In genomic region chr14:54699087-54699530, GRCh38 we compare ENCODE assay signal across 10 cellular contexts.
DNase-seq lines count a peak whose midpoint lies in the region; ATAC-seq and TF ChIP-seq lines count a peak whose summit lies in the region.
"Had no signal": no experiment of that assay in that cellular context is flagged by ENCODE, and none has a peak within 500 bp of the region (broad histone marks: within the 10 kb centered on the region; RNA-seq: fewer than 3 reads in every experiment).

No MANE protein-coding gene starts in this region.

- intact Hi-C loops in heart right ventricle (cut with DNase I), result loop anchor here in 1 of 10 donors (10.0 kb wide), 1 partner anchor 76 kb away; no protein-coding TSS in a partner anchor

- H3K9me3 ChIP-seq in RWPE2 (ENCODE audit: severe bottlenecking) (no peaks in the 10 kb centered on the region), heart right ventricle (no peaks in the 10 kb centered on the region), osteoblast (ENCODE audit: low read depth, low read length) (no peaks in the 10 kb centered on the region)

- peaks cover 10% of the 10 kb centered on the region for H4K20me1 ChIP-seq in osteoblast (ENCODE audit: insufficient read depth, low read length)

- H3K36me3 ChIP-seq in RWPE2 (ENCODE audit: low read depth), result peaks cover 11% of the 10 kb centered on the region; the same call in 1 of the 2 replicates
- H3K36me3 ChIP-seq in heart right ventricle, result peaks cover 0 to 16% (median 0%) of the 10 kb centered on the region in 9 donors
- peaks cover 9% of the 10 kb centered on the region for H3K36me3 ChIP-seq in osteoblast (ENCODE audit: insufficient read depth, low read length)

- H3K4me1 ChIP-seq in RWPE2 (ENCODE audit: insufficient read depth, poor library complexity, severe bottlenecking) (peaks cover 24% of the 10 kb centered on the region), heart right ventricle (peaks cover 8 to 93% (median 53%) of the 10 kb centered on the region in 9 donors), osteoblast (ENCODE audit: insufficient read depth, low read length) (peaks cover 4% of the 10 kb centered on the region)

- no peak overlapping the region for H3K4me2 ChIP-seq in osteoblast (ENCODE audit: insufficient read depth, low read length)

- TF ChIP-seq CTCF in RWPE2 (IDR thresholded peaks at IDR 0.05; ENCODE audit: poor library complexity, severe bottlenecking), result no peak
- no peak for TF ChIP-seq CTCF in heart right ventricle (IDR thresholded peaks at IDR 0.05)
- no peak for TF ChIP-seq CTCF in osteoblast (IDR thresholded peaks at IDR 0.05; ENCODE audit: extremely low read depth, low read depth, low read length)

- ATAC-seq in RWPE2 (ENCODE audit: low read depth), result no peak
- ATAC-seq in heart right ventricle, result peak; percentile 83 to 94 (median 90)
- ATAC-seq in GM21390 (IDR thresholded peaks at IDR 0.05; ENCODE audit: unreplicated experiment), result no peak

- H3K27ac ChIP-seq in RWPE2 (ENCODE audit: poor library complexity, severe bottlenecking) (peak overlapping the region; percentile 28), heart right ventricle (peak overlapping the region; percentile 70 to 94 (median 80)), osteoblast (ENCODE audit: low read depth, low read length) (no peak overlapping the region)

- H3K27me3 ChIP-seq in RWPE2 (ENCODE audit: insufficient read depth, poor library complexity, severe bottlenecking) (no peaks in the 10 kb centered on the region), heart right ventricle (no peaks in the 10 kb centered on the region), osteoblast (ENCODE audit: insufficient read depth, low read length) (no peaks in the 10 kb centered on the region)

- DNase-seq in Ammon's horn (ENCODE audit: low spot score), result peak; percentile 38
- DNase-seq in RWPE2 (ENCODE audit: low spot score), result no peak
- peak; percentile 39 to 63 for DNase-seq in heart right ventricle
- peak; percentile 68 for DNase-seq in osteoblast (ENCODE audit: insufficient read length, low spot score, missing footprints)
- DNase-seq in T-helper 9 cell, result no peak
- no peak for DNase-seq in GM19240 (ENCODE audit: insufficient read length, low spot score)
- no peak for DNase-seq in RPMI8226
- DNase-seq: GDM1, NCI-H146 had no signal

- H3K4me3 ChIP-seq in RWPE2 (ENCODE audit: severe bottlenecking) (no peak overlapping the region), heart right ventricle (no peak overlapping the region), osteoblast (ENCODE audit: insufficient read depth, low read length) (no peak overlapping the region)

- 29 to 54% methylated on average over 1 of the region's 1 CpG for WGBS in heart right ventricle, 2 donors

- H2AFZ ChIP-seq in osteoblast (ENCODE audit: low read length), result no peak overlapping the region

- H3K79me2 ChIP-seq in osteoblast (ENCODE audit: insufficient read depth, low read length), result peaks cover 42% of the 10 kb centered on the region

Comparison
In these comparisons a context has a peak if more than half of its experiments do, and no peak if none do; other contexts are left out.
1. DNase-seq: peak in Ammon's horn (single experiment), heart right ventricle (2 of 2) and osteoblast (single experiment); none in RWPE2 (single experiment), T-helper 9 cell (single experiment), GM19240 (single experiment) and RPMI8226 (single experiment).
2. ATAC-seq: peak in heart right ventricle (8 of 8); none in RWPE2 (single experiment) and GM21390 (single experiment).